In the genomic region with DNA sequence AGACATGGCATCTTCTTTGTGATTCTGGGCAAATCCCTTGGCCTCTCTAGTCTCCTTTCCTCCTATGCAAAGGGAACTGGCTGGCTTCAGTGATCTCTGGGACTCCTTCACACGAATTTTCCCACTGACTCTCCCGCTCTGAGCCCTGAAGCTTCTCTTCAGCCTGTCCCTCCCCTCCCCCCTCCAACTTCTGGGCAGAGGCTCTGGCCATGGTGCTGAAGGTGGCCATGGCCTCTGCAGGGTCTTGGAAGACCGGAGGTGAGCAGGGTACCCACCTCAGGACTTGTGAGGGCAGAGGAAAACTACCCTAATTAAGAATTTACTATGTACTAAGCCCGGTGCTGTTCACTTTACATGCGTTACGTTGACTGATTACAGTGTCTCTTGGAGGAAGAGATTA, we compare ENCODE assay signal across 1 cellular context.
TF ChIP-seq lines count a peak whose summit lies in the region.

No MANE protein-coding gene starts in this region.

TF ChIP-seq in WTC11, 78 proteins besides CTCF, POLR2A, EP300 and RAD21 (continued from another document):
- TF ChIP-seq ZMAT4 (CRISPR knock-in tag; IDR thresholded peaks at IDR 0.05) (no peak), PRRX2 (CRISPR knock-in tag; IDR thresholded peaks at IDR 0.05) (no peak)
- TF ChIP-seq, protein P1, sequence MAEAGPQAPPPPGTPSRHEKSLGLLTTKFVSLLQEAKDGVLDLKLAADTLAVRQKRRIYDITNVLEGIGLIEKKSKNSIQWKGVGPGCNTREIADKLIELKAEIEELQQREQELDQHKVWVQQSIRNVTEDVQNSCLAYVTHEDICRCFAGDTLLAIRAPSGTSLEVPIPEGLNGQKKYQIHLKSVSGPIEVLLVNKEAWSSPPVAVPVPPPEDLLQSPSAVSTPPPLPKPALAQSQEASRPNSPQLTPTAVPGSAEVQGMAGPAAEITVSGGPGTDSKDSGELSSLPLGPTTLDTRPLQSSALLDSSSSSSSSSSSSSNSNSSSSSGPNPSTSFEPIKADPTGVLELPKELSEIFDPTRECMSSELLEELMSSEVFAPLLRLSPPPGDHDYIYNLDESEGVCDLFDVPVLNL (CRISPR knock-in tag; IDR thresholded peaks at IDR 0.05; ENCODE audit: borderline replicate concordance, low read depth): no peak
